Comparison of ENCODE assay signal across 17 cellular contexts in genomic region chr1:25063591-25064416, GRCh38.
DNase-seq lines count a peak whose midpoint lies in the region; ATAC-seq and TF ChIP-seq lines count a peak whose summit lies in the region.
"Had no signal": no experiment of that assay in that cellular context is flagged by ENCODE, and none has a peak within 500 bp of the region (broad histone marks: within the 10 kb centered on the region; RNA-seq: fewer than 3 reads in every experiment).

No MANE protein-coding gene starts in this region.

- no peaks in the 10 kb centered on the region for H3K36me3 ChIP-seq in spleen
- no peaks in the 10 kb centered on the region for H3K36me3 ChIP-seq in MG63
- H3K36me3 ChIP-seq: ovary, thoracic aorta had no signal

- H3K36me3 Mint-ChIP-seq in central memory CD8-positive, alpha-beta T cell (ENCODE audit: insufficient read depth), result peaks cover 14% of the 10 kb centered on the region
- no peaks in the 10 kb centered on the region for H3K36me3 Mint-ChIP-seq in osteocyte (ENCODE audit: unreplicated experiment)
- H3K36me3 Mint-ChIP-seq: memory B cell had no signal

- H3K9me3 Mint-ChIP-seq in central memory CD8-positive, alpha-beta T cell, result no peaks in the 10 kb centered on the region
- H3K9me3 Mint-ChIP-seq in osteocyte (ENCODE audit: unreplicated experiment), result no peaks in the 10 kb centered on the region
- H3K9me3 Mint-ChIP-seq: activated B cell treated with CpG ODN at 0.5 μM for 24 hours, memory B cell had no signal

- H3K4me3 ChIP-seq in spleen, result no peak overlapping the region
- no peak overlapping the region for H3K4me3 ChIP-seq in MG63
- H3K4me3 ChIP-seq: dorsolateral prefrontal cortex, ovary, thoracic aorta had no signal

- TF ChIP-seq POLR2A in spleen (IDR thresholded peaks at IDR 0.05), result no peak

- H3K4me1 ChIP-seq in spleen, result peaks cover 0 to 30% (median 2%) of the 10 kb centered on the region in 6 donors

- peak overlapping the region; percentile 95 for H3K27ac Mint-ChIP-seq in central memory CD8-positive, alpha-beta T cell (ENCODE audit: low read depth)
- H3K27ac Mint-ChIP-seq in osteocyte (ENCODE audit: unreplicated experiment), result no peak overlapping the region
- H3K27ac Mint-ChIP-seq: memory B cell had no signal

- no peak for TF ChIP-seq CTCF in spleen (IDR thresholded peaks at IDR 0.05 in 8 of 11, conservative IDR thresholded peaks at IDR 0.05 in 3 of 11)
- TF ChIP-seq CTCF in osteocyte (IDR thresholded peaks at IDR 0.05), result no peak

- H3K4me1 Mint-ChIP-seq in central memory CD8-positive, alpha-beta T cell, result peaks cover 78% of the 10 kb centered on the region
- H3K4me1 Mint-ChIP-seq in osteocyte (ENCODE audit: unreplicated experiment), result peaks cover 2% of the 10 kb centered on the region

- H3K27me3 ChIP-seq in spleen (replicated peaks in 1 of 7) (no peaks in the 10 kb centered on the region), MG63 (no peaks in the 10 kb centered on the region)
- H3K27me3 ChIP-seq: dorsolateral prefrontal cortex, ovary had no signal

- intact Hi-C loops in spleen (cut with DNase I; ENCODE audit: low total_unique reads), result no loop called here

- H3K9me3 ChIP-seq in spleen (no peaks in the 10 kb centered on the region), MG63 (no peaks in the 10 kb centered on the region)
- H3K9me3 ChIP-seq: ovary, thoracic aorta had no signal

- H3K27me3 Mint-ChIP-seq in central memory CD8-positive, alpha-beta T cell, result no peaks in the 10 kb centered on the region
- peaks cover 23% of the 10 kb centered on the region for H3K27me3 Mint-ChIP-seq in osteocyte (ENCODE audit: unreplicated experiment)
- H3K27me3 Mint-ChIP-seq: activated B cell treated with CpG ODN at 0.5 μM for 24 hours, memory B cell had no signal

- WGBS in spleen, 5 donors, result 73 to 86% (median 77%) methylated on average over 10 of the region's 10 CpGs

- H3K27ac ChIP-seq in spleen, result no peak overlapping the region
- H3K27ac ChIP-seq: dorsolateral prefrontal cortex, ovary, thoracic aorta had no signal

- peak overlapping the region; percentile 87 for H3K4me3 Mint-ChIP-seq in central memory CD8-positive, alpha-beta T cell
- no peak overlapping the region for H3K4me3 Mint-ChIP-seq in osteocyte (ENCODE audit: unreplicated experiment)
- H3K4me3 Mint-ChIP-seq: activated B cell treated with CpG ODN at 0.5 μM for 24 hours, memory B cell had no signal

- ATAC-seq in activated CD4-positive, CD25-positive, alpha-beta regulatory T cell treated with anti-CD3 and anti-CD28 coated beads, Interleukin-2, amount 50 U/mL, for 24 hours, result no peak
- no peak for ATAC-seq in central memory CD8-positive, alpha-beta T cell (replicated peaks; ENCODE audit: extremely low read depth, poor library complexity, severe bottlenecking)

- peak; percentile 17 for DNase-seq in activated CD4-positive, CD25-positive, alpha-beta regulatory T cell treated with anti-CD3 and anti-CD28 coated beads, Interleukin-2, amount 50 U/mL, for 72 hours
- peak; percentile 71 for DNase-seq in NCI-H146 treated with DMSO at 0.1 percent for 48 hours (lab: John Stamatoyannopoulos, UW; ENCODE audit: unreplicated experiment)
- DNase-seq in central memory CD8-positive, alpha-beta T cell (ENCODE audit: low spot score in 2 of 2), result no peak
- DNase-seq in spleen, result peak; percentile 29
- DNase-seq in MG63, result no peak
- DNase-seq in D341Med (ENCODE audit: low spot score), result no peak
- DNase-seq in osteocyte (ENCODE audit: extremely low spot score, unreplicated experiment), result no peak
- DNase-seq: activated B cell treated with CpG ODN at 0.5 μM for 24 hours; activated T-cell treated with anti-CD3 and anti-CD28 coated beads, Interleukin-2, amount 50 U/mL, for 1 hour; amygdala; KBM-7; NCI-H2081; ovary had no signal

Comparison
In these comparisons a context has a peak if more than half of its experiments do, and no peak if none do; other contexts are left out.
1. DNase-seq: peak in activated CD4-positive, CD25-positive, alpha-beta regulatory T cell treated with anti-CD3 and anti-CD28 coated beads, Interleukin-2, amount 50 U/mL, for 72 hours (single experiment), NCI-H146 treated with DMSO at 0.1 percent for 48 hours (single experiment) and spleen (single experiment); none in central memory CD8-positive, alpha-beta T cell (0 of 2), MG63 (single experiment), D341Med (single experiment) and osteocyte (single experiment).